In the genomic region with DNA sequence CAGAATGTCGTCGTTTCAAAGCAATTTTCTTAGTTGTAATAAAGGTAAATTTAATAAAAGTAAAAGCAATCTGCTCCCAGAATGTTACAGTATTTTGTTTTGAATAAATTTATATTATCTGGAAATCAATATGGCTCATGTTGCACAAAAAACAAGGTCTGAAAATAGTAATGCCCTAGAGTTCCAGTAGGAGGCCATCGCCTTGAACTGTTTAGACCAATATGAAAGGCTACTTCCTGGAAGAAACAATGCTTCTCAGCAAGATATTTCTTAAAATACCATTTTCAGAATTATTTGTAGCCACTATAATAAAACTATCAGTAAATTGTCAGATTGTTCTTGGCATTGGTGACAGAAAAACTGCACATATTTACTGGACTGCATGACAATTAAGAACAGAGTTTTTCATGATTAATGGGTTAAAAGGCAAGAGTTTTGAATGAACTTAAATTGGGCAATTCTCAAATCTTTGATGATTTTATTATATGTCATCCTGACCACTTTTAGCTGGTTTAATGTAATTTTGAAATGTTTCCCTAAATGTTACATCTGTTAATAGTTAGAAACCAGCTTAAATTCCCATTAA, we compare ENCODE assay signal across 16 cellular contexts.
DNase-seq lines count a peak whose midpoint lies in the region; ATAC-seq and TF ChIP-seq lines count a peak whose summit lies in the region.
"Had no signal": no experiment of that assay in that cellular context is flagged by ENCODE, and none has a peak within 500 bp of the region (broad histone marks: within the 10 kb centered on the region; RNA-seq: fewer than 3 reads in every experiment).

No MANE protein-coding gene starts in this region.

- H3T11ph ChIP-seq in H9 (ENCODE audit: low read length): no peak overlapping the region

- no peak overlapping the region for H2BK120ac ChIP-seq in H9 (ENCODE audit: low read depth, low read length, poor library complexity, severe bottlenecking)

- no peak overlapping the region for H3K4me3 Mint-ChIP-seq in H9
- H3K4me3 Mint-ChIP-seq: activated naive CD4-positive, alpha-beta T cell treated with anti-CD3 and anti-CD28 coated beads, Interleukin-2, amount 50 U/mL, for 24 hours; memory B cell; T-helper 17 cell had no signal

- H3K79me1 ChIP-seq in H9 (ENCODE audit: insufficient read depth, low read depth, low read length, poor library complexity, severe bottlenecking): no peaks in the 10 kb centered on the region

- no peak overlapping the region for H2BK12ac ChIP-seq in H9 (ENCODE audit: insufficient read length, low read depth, low read length)

- no peaks in the 10 kb centered on the region for H3K9me3 Mint-ChIP-seq in H9

- H2BK15ac ChIP-seq in H9 (ENCODE audit: low read depth, low read length): no peak overlapping the region

- no peak for TF ChIP-seq EP300 in tibial nerve (IDR thresholded peaks at IDR 0.05)

- H2BK5ac ChIP-seq in H9 (ENCODE audit: insufficient read length, low read length): no peak overlapping the region

- H3K9me3 ChIP-seq in H9 (ENCODE audit: control insufficient read depth, low read depth, low read length) (no peaks in the 10 kb centered on the region), tibial nerve (no peaks in the 10 kb centered on the region)

- no peak for DNase-seq in H9
- no peak for DNase-seq in foreskin keratinocyte
- no peak for DNase-seq in tibial nerve (ENCODE audit: low spot score in 2 of 2)
- no peak for DNase-seq in NCI-H345 treated with DMSO at 0.1 percent for 48 hours (lab: John Stamatoyannopoulos, UW; ENCODE audit: unreplicated experiment)
- DNase-seq: cortex of kidney; head of caudate nucleus; NCI-H1417; stimulated activated CD4-positive, alpha-beta T cell treated with anti-CD3 and anti-CD28 coated beads, Interleukin-2, amount 100 ng/mL, for 24 hours; stimulated activated naive CD8-positive, alpha-beta T cell treated with anti-CD3 and anti-CD28 coated beads, Interleukin-15, Interleukin-2, amounts not matched to agents 100 U/mL and 50 U/mL, for 24 hours; T-helper 17 cell had no signal

- H3K27me3 Mint-ChIP-seq in H9 (ENCODE audit: low read depth): no peaks in the 10 kb centered on the region
- H3K27me3 Mint-ChIP-seq: activated naive CD4-positive, alpha-beta T cell treated with anti-CD3 and anti-CD28 coated beads, Interleukin-2, amount 50 U/mL, for 24 hours; memory B cell; T-helper 17 cell had no signal

- no peak overlapping the region for H3K4me3 ChIP-seq in tibial nerve

- H2AK5ac ChIP-seq in H9 (ENCODE audit: insufficient read length, low read length): no peak overlapping the region

- H3K79me2 ChIP-seq in H9 (ENCODE audit: insufficient read depth, low read length): no peaks in the 10 kb centered on the region

- H3K56ac ChIP-seq in H9 (ENCODE audit: insufficient read length, low read depth, low read length): no peak overlapping the region

- H3K4me2 ChIP-seq in H9 (ENCODE audit: insufficient read depth, insufficient read length, low read length): no peak overlapping the region

- H3K27ac Mint-ChIP-seq in H9: no peak overlapping the region; a peak in 1 of 7 replicates
- H3K27ac Mint-ChIP-seq: activated naive CD4-positive, alpha-beta T cell treated with anti-CD3 and anti-CD28 coated beads, Interleukin-2, amount 50 U/mL, for 24 hours; memory B cell; T-helper 17 cell had no signal

- no peak overlapping the region for H2AFZ ChIP-seq in H9 (ENCODE audit: low read length)

- WGBS in H9 (ENCODE audit: extremely low coverage, insufficient read length, low lambda C conversion rate): no CpG with 5 or more reads among the region's 3 CpGs
- 93 to 95% methylated on average over 3 of the region's 3 CpGs for WGBS in tibial nerve, 2 donors

- H3K23me2 ChIP-seq in H9 (ENCODE audit: insufficient read length, low read depth, low read length, poor library complexity, severe bottlenecking): no peaks in the 10 kb centered on the region

- H3K4me1 ChIP-seq in H9 (ENCODE audit: insufficient read depth, low read length) (no peaks in the 10 kb centered on the region; the same call in 1 of the 2 replicates), foreskin keratinocyte (no peaks in the 10 kb centered on the region), tibial nerve (peaks cover 0 to 3% (median 0%) of the 10 kb centered on the region in 4 donors)

- TF ChIP-seq POLR2A in tibial nerve (IDR thresholded peaks at IDR 0.05): no peak

- H3K27ac ChIP-seq in C4-2B (no peak overlapping the region), H9 (ENCODE audit: insufficient read length, low read depth, low read length) (no peak overlapping the region), VCaP (no peak overlapping the region), foreskin keratinocyte (no peak overlapping the region), tibial nerve (no peak overlapping the region)

- no peak overlapping the region for H3K9ac ChIP-seq in H9 (ENCODE audit: extremely low read depth, insufficient read length, low read length)

- no peak overlapping the region for H3K18ac ChIP-seq in H9 (ENCODE audit: insufficient read length, low read depth, low read length)

- H3K27me3 ChIP-seq in H9 (ENCODE audit: insufficient read depth, low read length): no peaks in the 10 kb centered on the region
- no peaks in the 10 kb centered on the region for H3K27me3 ChIP-seq in foreskin keratinocyte
- H3K27me3 ChIP-seq in tibial nerve: no peaks in the 10 kb centered on the region

- H3K36me3 Mint-ChIP-seq in H9 (ENCODE audit: insufficient read depth in 1 of 3, low read depth in 3 of 3): no peaks in the 10 kb centered on the region

- ATAC-seq in foreskin keratinocyte (no peak), GM19467 (IDR thresholded peaks at IDR 0.05; ENCODE audit: unreplicated experiment) (no peak), HG02571 (IDR thresholded peaks at IDR 0.05; ENCODE audit: unreplicated experiment) (no peak)
- ATAC-seq: stimulated activated naive CD8-positive, alpha-beta T cell treated with anti-CD3 and anti-CD28 coated beads, Interleukin-15, Interleukin-2, amounts not matched to agents 100 U/mL and 50 U/mL, for 24 hours; T-helper 17 cell had no signal

- H3K36me3 ChIP-seq in tibial nerve: no peaks in the 10 kb centered on the region

- peaks cover 0 to 7% of the 10 kb centered on the region in 2 experiments; a peak in 1 of 4 replicates for H3K4me1 Mint-ChIP-seq in H9
- H3K4me1 Mint-ChIP-seq: activated naive CD4-positive, alpha-beta T cell treated with anti-CD3 and anti-CD28 coated beads, Interleukin-2, amount 50 U/mL, for 24 hours; T-helper 17 cell had no signal

- no peak overlapping the region for H2BK20ac ChIP-seq in H9 (ENCODE audit: low read depth, low read length, poor library complexity, severe bottlenecking)

- H4K20me1 ChIP-seq in H9 (ENCODE audit: control insufficient read depth, insufficient read depth, insufficient read length): no peaks in the 10 kb centered on the region

- no peak overlapping the region for H3K14ac ChIP-seq in H9 (ENCODE audit: insufficient read depth, low read length)

- no peak overlapping the region for H3K4ac ChIP-seq in H9 (ENCODE audit: low read depth, low read length)

- no peak overlapping the region for H4K91ac ChIP-seq in H9 (ENCODE audit: insufficient read length, low read depth, low read length)

- peak; percentile 44 for TF ChIP-seq CTCF in C4-2B (conservative IDR thresholded peaks at IDR 0.05)
- TF ChIP-seq CTCF in H9 (conservative IDR thresholded peaks at IDR 0.05): peak; percentile 61
- peak; percentile 19; the same call in 1 of the 2 replicates for TF ChIP-seq CTCF in VCaP (conservative IDR thresholded peaks at IDR 0.05)
- peak; percentile 43 for TF ChIP-seq CTCF in foreskin keratinocyte (conservative IDR thresholded peaks at IDR 0.05)
- TF ChIP-seq CTCF in tibial nerve (IDR thresholded peaks at IDR 0.05): no peak

- no peak overlapping the region for H3K23ac ChIP-seq in H9 (ENCODE audit: insufficient read length, low read depth, low read length)

- no peak overlapping the region for H4K5ac ChIP-seq in H9 (ENCODE audit: insufficient read length, low read depth, low read length)

- H4K8ac ChIP-seq in H9 (replicated peaks; ENCODE audit: insufficient read length, low read depth, low read length): no peak overlapping the region

Comparison
In these comparisons a context has a peak if more than half of its experiments do, and no peak if none do; other contexts are left out.
1. CTCF ChIP-seq: peak in C4-2B (single experiment), H9 (single experiment), VCaP (single experiment) and foreskin keratinocyte (single experiment); none in tibial nerve (0 of 5).